In genomic region chr21:39397651-39398385, GRCh38 we compare ENCODE assay signal across 29 cellular contexts. TPM values are rescaled to one million over a fixed set of nuclear protein-coding genes. Genes with fewer than 3 reads are reported as not detected.
DNase-seq lines count a peak whose midpoint lies in the region; ATAC-seq, FAIRE-seq and TF ChIP-seq lines count a peak whose summit lies in the region.
"Had no signal": no experiment of that assay in that cellular context is flagged by ENCODE, and none has a peak within 500 bp of the region (broad histone marks: within the 10 kb centered on the region; RNA-seq: fewer than 3 reads in every experiment).

No MANE protein-coding gene starts in this region.

- POLR2A ChIA-PET in GM10248 (lab: Yijun Ruan, JAX): no interaction called here

- H3K23ac ChIP-seq in H9 (ENCODE audit: insufficient read length, low read depth, low read length): no peak overlapping the region

- no peak overlapping the region for H2BK15ac ChIP-seq in H9 (ENCODE audit: low read depth, low read length)

- no peak overlapping the region for H3K18ac ChIP-seq in H9 (ENCODE audit: insufficient read length, low read depth, low read length)

- WGBS in H9 (ENCODE audit: extremely low coverage, insufficient read length, low lambda C conversion rate): no CpG with 5 or more reads among the region's 11 CpGs
- WGBS in pancreas, 2 donors: 87 to 90% methylated on average over 11 of the region's 11 CpGs
- WGBS in small intestine, 3 donors: 92 to 97% (median 95%) methylated on average over 11 of the region's 11 CpGs

- DNase-seq in H9: no peak
- DNase-seq in NOMO-1 (lab: John Stamatoyannopoulos, UW; ENCODE audit: unreplicated experiment in 2 of 2): peak; percentile 61 to 84
- DNase-seq in amniotic epithelial cell (ENCODE audit: low read depth): peak; percentile 28
- DNase-seq in pancreas: no peak
- DNase-seq in NCI-H146 (lab: John Stamatoyannopoulos, UW): no peak
- DNase-seq in small intestine: no peak
- DNase-seq in GM10248 (ENCODE audit: extremely low spot score): no peak
- DNase-seq: activated CD4-positive, alpha-beta T cell treated with anti-CD3 and anti-CD28 coated beads for 36 hours; activated naive CD8-positive, alpha-beta T cell treated with anti-CD3 and anti-CD28 coated beads for 36 hours; activated T-cell treated with anti-CD3 and anti-CD28 coated beads for 4 hours; caudate nucleus; CD4-positive, alpha-beta T cell; dermis blood vessel endothelial cell; hypothalamus; immature natural killer cell; MG63; NCI-H1436 treated with DMSO at 0.1 percent for 48 hours; Peyer's patch; SJCRH30; stimulated activated naive CD8-positive, alpha-beta T cell treated with anti-CD3 and anti-CD28 coated beads, Interleukin-15, Interleukin-2, amounts not matched to agents 100 U/mL and 50 U/mL, for 24 hours; thyroid gland had no signal

- intact Hi-C loops in pancreas (cut with DNase I): no loop called here

- H3K4me2 ChIP-seq in H9 (ENCODE audit: insufficient read depth, insufficient read length, low read length): no peak overlapping the region

- no peak overlapping the region for H2AK5ac ChIP-seq in H9 (ENCODE audit: insufficient read length, low read length)

- H3K27ac ChIP-seq in H9 (ENCODE audit: insufficient read length, low read depth, low read length) (no peak overlapping the region), neutrophil (peak overlapping the region; percentile 28), pancreas (no peak overlapping the region), small intestine (ENCODE audit: low read depth in 1 of 2, low read length in 1 of 2) (no peak overlapping the region)
- H3K27ac ChIP-seq: gastroesophageal sphincter, Peyer's patch, SJCRH30, thyroid gland had no signal

- H3K79me2 ChIP-seq in H9 (ENCODE audit: insufficient read depth, low read length): no peaks in the 10 kb centered on the region

- H3K9ac ChIP-seq in H9 (ENCODE audit: extremely low read depth, insufficient read length, low read length): no peak overlapping the region

- H3K4me1 ChIP-seq in H9 (ENCODE audit: insufficient read depth, low read length): no peaks in the 10 kb centered on the region
- peaks cover 5 to 8% of the 10 kb centered on the region in 2 experiments for H3K4me1 ChIP-seq in neutrophil (ENCODE audit: control insufficient read depth in 1 of 2, insufficient read depth in 1 of 2, low read depth in 1 of 2, low read length in 1 of 2)
- H3K4me1 ChIP-seq in pancreas: no peaks in the 10 kb centered on the region
- no peaks in the 10 kb centered on the region for H3K4me1 ChIP-seq in small intestine (ENCODE audit: control insufficient read depth in 2 of 2, insufficient read depth in 1 of 2, low read depth in 1 of 2, low read length in 1 of 2)
- H3K4me1 ChIP-seq: gastroesophageal sphincter, Peyer's patch, SJCRH30, thyroid gland had no signal

- no peak overlapping the region for H3T11ph ChIP-seq in H9 (ENCODE audit: low read length)

- H3K4me3 ChIP-seq in neutrophil (ENCODE audit: low read depth in 1 of 2, low read length in 1 of 2): no peak overlapping the region
- H3K4me3 ChIP-seq in pancreas: no peak overlapping the region
- H3K4me3 ChIP-seq in small intestine (ENCODE audit: low read depth in 1 of 2, low read length in 2 of 2): no peak overlapping the region
- H3K4me3 ChIP-seq: gastroesophageal sphincter, MG63, Peyer's patch, SJCRH30, thyroid gland had no signal

- H3K4ac ChIP-seq in H9 (ENCODE audit: low read depth, low read length): no peak overlapping the region

- H2BK12ac ChIP-seq in H9 (ENCODE audit: insufficient read length, low read depth, low read length): no peak overlapping the region

- H3K9me3 ChIP-seq in H9 (ENCODE audit: control insufficient read depth, low read depth, low read length) (no peaks in the 10 kb centered on the region), neutrophil (no peaks in the 10 kb centered on the region), pancreas (no peaks in the 10 kb centered on the region), small intestine (ENCODE audit: control insufficient read depth, low read depth) (no peaks in the 10 kb centered on the region)
- H3K9me3 ChIP-seq: gastroesophageal sphincter, MG63, Peyer's patch, SJCRH30, thyroid gland had no signal

- peaks cover 22 to 33% (median 28%) of the 10 kb centered on the region in 3 experiments; a peak in 6 of 7 replicates for H3K36me3 Mint-ChIP-seq in H9 (ENCODE audit: insufficient read depth in 1 of 3, low read depth in 3 of 3)

- H3K4me1 Mint-ChIP-seq in H9: peaks cover 7 to 13% of the 10 kb centered on the region in 2 experiments; a peak in 3 of 4 replicates
- H3K4me1 Mint-ChIP-seq: activated CD4-positive, alpha-beta T cell treated with anti-CD3 and anti-CD28 coated beads for 36 hours; activated naive CD8-positive, alpha-beta T cell treated with anti-CD3 and anti-CD28 coated beads for 36 hours; immature natural killer cell had no signal

- peak overlapping the region; percentile 69 for H2BK5ac ChIP-seq in H9 (ENCODE audit: insufficient read length, low read length)

- H2AFZ ChIP-seq in H9 (ENCODE audit: low read length): no peak overlapping the region

- CTCF ChIA-PET in GM10248 (lab: Yijun Ruan, JAX): interaction anchor here (0.7 to 1.9 kb wide), 5 partner anchors 11 to 46 kb away, joined by 3 to 9 read pairs (median 4); no protein-coding TSS in a partner anchor

- H3K27me3 ChIP-seq in H9 (ENCODE audit: insufficient read depth, low read length) (no peaks in the 10 kb centered on the region), neutrophil (no peaks in the 10 kb centered on the region), pancreas (no peaks in the 10 kb centered on the region), small intestine (ENCODE audit: control insufficient read depth in 2 of 2, insufficient read depth in 2 of 2, low read length in 2 of 2) (no peaks in the 10 kb centered on the region)
- H3K27me3 ChIP-seq: gastroesophageal sphincter, MG63, Peyer's patch, SJCRH30, thyroid gland had no signal

- H3K4me3 Mint-ChIP-seq in H9: no peak overlapping the region
- H3K4me3 Mint-ChIP-seq: activated CD4-positive, alpha-beta T cell treated with anti-CD3 and anti-CD28 coated beads for 36 hours; activated naive CD8-positive, alpha-beta T cell treated with anti-CD3 and anti-CD28 coated beads for 36 hours; CD4-positive, alpha-beta T cell; immature natural killer cell; T-helper 1 cell treated with Interleukin-12 subunit alpha and Interleukin-12 subunit beta and Interleukin-4 antibody, amounts not matched to agents 30 μg/mL and 1 μg/mL, for 36 hours had no signal

- peak overlapping the region; percentile 39; the same call in 1 of the 2 replicates for H3K14ac ChIP-seq in H9 (ENCODE audit: insufficient read depth, low read length)

- H4K8ac ChIP-seq in H9 (replicated peaks; ENCODE audit: insufficient read length, low read depth, low read length): no peak overlapping the region

- no peak overlapping the region for H2BK120ac ChIP-seq in H9 (ENCODE audit: low read depth, low read length, poor library complexity, severe bottlenecking)

- no peaks in the 10 kb centered on the region for H3K23me2 ChIP-seq in H9 (ENCODE audit: insufficient read length, low read depth, low read length, poor library complexity, severe bottlenecking)

- peak overlapping the region in 1 of 3 experiments; percentile 58; a peak in 2 of 7 replicates for H3K27ac Mint-ChIP-seq in H9
- H3K27ac Mint-ChIP-seq: activated CD4-positive, alpha-beta T cell treated with anti-CD3 and anti-CD28 coated beads for 36 hours; activated naive CD8-positive, alpha-beta T cell treated with anti-CD3 and anti-CD28 coated beads for 36 hours; CD4-positive, alpha-beta T cell; T-helper 1 cell treated with Interleukin-12 subunit alpha and Interleukin-12 subunit beta and Interleukin-4 antibody, amounts not matched to agents 30 μg/mL and 1 μg/mL, for 36 hours had no signal

- no peaks in the 10 kb centered on the region for H3K9me3 Mint-ChIP-seq in H9
- H3K9me3 Mint-ChIP-seq: activated naive CD8-positive, alpha-beta T cell treated with anti-CD3 and anti-CD28 coated beads for 36 hours; CD4-positive, alpha-beta T cell; immature natural killer cell; T-helper 1 cell treated with Interleukin-12 subunit alpha and Interleukin-12 subunit beta and Interleukin-4 antibody, amounts not matched to agents 30 μg/mL and 1 μg/mL, for 36 hours had no signal

- no peaks in the 10 kb centered on the region for H3K27me3 Mint-ChIP-seq in H9 (ENCODE audit: low read depth)
- H3K27me3 Mint-ChIP-seq: activated CD4-positive, alpha-beta T cell treated with anti-CD3 and anti-CD28 coated beads for 36 hours; activated naive CD8-positive, alpha-beta T cell treated with anti-CD3 and anti-CD28 coated beads for 36 hours; CD4-positive, alpha-beta T cell had no signal

- FAIRE-seq in pancreas (lab: Jason Lieb, UNC) (no peak), small intestine (lab: Jason Lieb, UNC) (no peak)
- FAIRE-seq: astrocyte, D721Med, endometrium, GM12892 had no signal

- no peak overlapping the region for H4K5ac ChIP-seq in H9 (ENCODE audit: insufficient read length, low read depth, low read length)

- no peaks in the 10 kb centered on the region for H4K20me1 ChIP-seq in H9 (ENCODE audit: control insufficient read depth, insufficient read depth, insufficient read length)

- no peak overlapping the region for H3K56ac ChIP-seq in H9 (ENCODE audit: insufficient read length, low read depth, low read length)

- no peak overlapping the region for H4K91ac ChIP-seq in H9 (ENCODE audit: insufficient read length, low read depth, low read length)

- no peak for ATAC-seq in pancreas
- ATAC-seq: activated CD4-positive, alpha-beta T cell treated with anti-CD3 and anti-CD28 coated beads for 36 hours; gastroesophageal sphincter; left lobe of liver; stimulated activated naive CD8-positive, alpha-beta T cell treated with anti-CD3 and anti-CD28 coated beads, Interleukin-15, Interleukin-2, amounts not matched to agents 100 U/mL and 50 U/mL, for 24 hours had no signal

- peaks cover 49% of the 10 kb centered on the region for H3K36me3 ChIP-seq in neutrophil
- H3K36me3 ChIP-seq in pancreas: peaks cover 0 to 27% (median 3%) of the 10 kb centered on the region in 3 donors
- H3K36me3 ChIP-seq in small intestine (ENCODE audit: control insufficient read depth in 2 of 2, insufficient read depth in 2 of 2, low read length in 2 of 2): peaks cover 3 to 18% of the 10 kb centered on the region in 2 donors
- H3K36me3 ChIP-seq: SJCRH30 had no signal

- H3K79me1 ChIP-seq in H9 (ENCODE audit: insufficient read depth, low read depth, low read length, poor library complexity, severe bottlenecking): no peaks in the 10 kb centered on the region

- no peak overlapping the region for H2BK20ac ChIP-seq in H9 (ENCODE audit: low read depth, low read length, poor library complexity, severe bottlenecking)

- TF ChIP-seq CTCF in H9 (conservative IDR thresholded peaks at IDR 0.05) (no peak), neutrophil (IDR thresholded peaks at IDR 0.05) (no peak), pancreas (IDR thresholded peaks at IDR 0.05) (no peak), GM10248 (IDR thresholded peaks at IDR 0.05; ENCODE audit: control extremely low read depth, extremely low read depth, low read depth, missing control alignments) (no peak)

RNA-seq across cellular contexts. Expression of gene LCA5L, which starts 47.8 kb away (rescaled TPM):
- total RNA-seq in H9 (2021) (0.46 and 0.50 TPM in 2 replicates), pancreas (1 to 10 TPM; 1.1 to 1.8 (median 1.3) TPM)
- polyA plus RNA-seq in pancreas (1 to 10 TPM in 1 of 2 donors, under 1 TPM in 1; 0.72 to 1.7 TPM), small intestine (under 1 TPM in 1 of 3 donors, not detected in 2; 0.85 TPM)
- total RNA-seq: SJCRH30 had no signal
- polyA plus RNA-seq: immature natural killer cell had no signal

RNA-seq across cellular contexts. Expression of gene HMGN1, which starts 48.9 kb away (rescaled TPM):
- total RNA-seq in H9 (2021): 513 and 516 TPM in 2 replicates
- total RNA-seq in pancreas: 100 to 1,000 TPM in 2 of 6 donors, 10 to 100 TPM in 4; 60.1 to 128 (median 98.1) TPM
- polyA plus RNA-seq in pancreas: 100 to 1,000 TPM in 1 of 2 donors, 10 to 100 TPM in 1; 89.9 to 140 TPM
- 100 to 1,000 TPM; 126 to 225 (median 145) TPM for polyA plus RNA-seq in small intestine

RNA-seq across cellular contexts. Expression of gene SH3BGR, which starts 54.0 kb away (rescaled TPM):
- total RNA-seq in H9 (2021): 2.9 and 4.3 TPM in 2 replicates
- total RNA-seq in pancreas: 1 to 10 TPM; 1.4 to 4.5 (median 3.5) TPM
- 1 to 10 TPM; 6.8 to 7.3 TPM for polyA plus RNA-seq in pancreas
- polyA plus RNA-seq in small intestine: 1 to 10 TPM; 2.6 to 8.7 (median 4.9) TPM

Comparison
In these comparisons a context has a peak if more than half of its experiments do, and no peak if none do; other contexts are left out.
1. DNase-seq: peak in NOMO-1 (2 of 2) and amniotic epithelial cell (single experiment); none in H9 (single experiment), pancreas (0 of 6), NCI-H146 (single experiment), small intestine (single experiment) and GM10248 (single experiment).